8 cellular contexts compared by ENCODE assay signal in genomic region chr17:74750327-74751069, GRCh38. TPM values are rescaled to one million over a fixed set of nuclear protein-coding genes. Genes with fewer than 3 reads are reported as not detected.
DNase-seq lines count a peak whose midpoint lies in the region; ATAC-seq, FAIRE-seq and TF ChIP-seq lines count a peak whose summit lies in the region.

No MANE protein-coding gene starts in this region.

- H3K27me3 ChIP-seq in HUES64 (ENCODE audit: insufficient read depth, low read length): peaks cover 6% of the 10 kb centered on the region; the same call in 1 of the 2 replicates

- intact Hi-C loops in mucosa of descending colon (cut with DNase I, micrococcal nuclease): no loop called here

- DNase-seq in A172 (ENCODE audit: low spot score): peak; percentile 71
- DNase-seq in caudate nucleus (lab: John Stamatoyannopoulos, UW): peak in 42 of 61 donors; percentile 11 to 67 (median 44)
- DNase-seq in mucosa of descending colon: peak in 2 of 3 donors; percentile 66 to 75
- DNase-seq in LoVo (ENCODE audit: low spot score): no peak
- no peak for DNase-seq in GM12891 (ENCODE audit: insufficient read length, low spot score)

- WGBS in HUES64: 86% methylated on average over 13 of the region's 13 CpGs

- ATAC-seq in mucosa of descending colon: peak; percentile 19
- no peak for ATAC-seq in HG03520 (IDR thresholded peaks at IDR 0.05; ENCODE audit: unreplicated experiment)
- ATAC-seq in HG03460 (IDR thresholded peaks at IDR 0.05; ENCODE audit: unreplicated experiment): no peak

- H3K27ac ChIP-seq in HUES64 (ENCODE audit: low read depth, low read length) (no peak overlapping the region), caudate nucleus (ENCODE audit: low read depth, low read length) (peak overlapping the region; percentile 73)

- H3K36me3 ChIP-seq in HUES64 (ENCODE audit: insufficient read depth, low read length) (no peaks in the 10 kb centered on the region), mucosa of descending colon (ENCODE audit: low read depth) (no peaks in the 10 kb centered on the region)

- H3K9ac ChIP-seq in HUES64 (ENCODE audit: low read depth, low read length): no peak overlapping the region

- H3K4me3 ChIP-seq in HUES64 (ENCODE audit: low read length): peak overlapping the region; percentile 88
- H3K4me3 ChIP-seq in mucosa of descending colon: no peak overlapping the region

- TF ChIP-seq CTCF in mucosa of descending colon (IDR thresholded peaks at IDR 0.05): no peak

- peaks cover 36% of the 10 kb centered on the region for H3K4me1 ChIP-seq in HUES64 (ENCODE audit: insufficient read depth, low read length)
- H3K4me1 ChIP-seq in mucosa of descending colon (ENCODE audit: low read depth): peaks cover 31% of the 10 kb centered on the region

- no peak for TF ChIP-seq POLR2A in GM12891 (IDR thresholded peaks at IDR 0.05; ENCODE audit: low read depth, low read length)

- no peak for FAIRE-seq in GM12891 (lab: Jason Lieb, UNC)

- H3K9me3 ChIP-seq in HUES64 (ENCODE audit: insufficient read depth, low read depth, low read length) (no peaks in the 10 kb centered on the region), mucosa of descending colon (no peaks in the 10 kb centered on the region)

TF ChIP-seq in GM12891, 5 proteins besides CTCF, POLR2A, EP300 and RAD21:
- no peak for TF ChIP-seq POLR2AphosphoS5 (IDR thresholded peaks at IDR 0.05; ENCODE audit: low read depth, low read length)

RNA-seq across cellular contexts. Expression of gene NHERF1, which starts 2.1 kb away (rescaled TPM):
- total RNA-seq in A172 (2014; rRNA removed; shearing (Covaris generic)): 205 and 246 TPM in 2 replicates
- 84.0 TPM for polyA plus RNA-seq in HUES64 (2013, experiment 1 of 2)
- 89.4 TPM for polyA plus RNA-seq in HUES64 (2013, experiment 2 of 2)
- 100 to 1,000 TPM; 109 to 281 (median 164) TPM for total RNA-seq in mucosa of descending colon
- polyA plus RNA-seq in GM12891 (2012; ENCODE audit: low read depth, missing spikeins): 19.1 TPM

RNA-seq across cellular contexts. Expression of gene RAB37, which starts 13.4 kb away (rescaled TPM):
- total RNA-seq in A172 (2014; rRNA removed; shearing (Covaris generic)): 0.05 TPM in 1 of 2 replicates, not detected in the other
- polyA plus RNA-seq in HUES64 (2013, experiment 1 of 2): 0.95 TPM
- polyA plus RNA-seq in HUES64 (2013, experiment 2 of 2): 3.0 TPM
- 1 to 10 TPM; 4.3 to 9.8 (median 9.0) TPM for total RNA-seq in mucosa of descending colon
- polyA plus RNA-seq in GM12891 (2012; ENCODE audit: low read depth, missing spikeins): 8.5 TPM

RNA-seq across cellular contexts. Expression of gene NAT9, which starts 25.6 kb away (rescaled TPM):
- total RNA-seq in A172 (2014; rRNA removed; shearing (Covaris generic)): 22.8 and 32.5 TPM in 2 replicates
- 22.7 TPM for polyA plus RNA-seq in HUES64 (2013, experiment 1 of 2)
- 24.3 TPM for polyA plus RNA-seq in HUES64 (2013, experiment 2 of 2)
- total RNA-seq in mucosa of descending colon: 10 to 100 TPM; 35.8 to 40.6 (median 39.8) TPM
- 32.7 TPM for polyA plus RNA-seq in GM12891 (2012; ENCODE audit: low read depth, missing spikeins)

RNA-seq across cellular contexts. Expression of gene CD300LF, which starts 37.8 kb away (rescaled TPM):
- not detected in 2 replicates for total RNA-seq in A172 (2014; rRNA removed; shearing (Covaris generic))
- polyA plus RNA-seq in HUES64 (2013, experiment 1 of 2): not detected
- not detected for polyA plus RNA-seq in HUES64 (2013, experiment 2 of 2)
- total RNA-seq in mucosa of descending colon: 1 to 10 TPM; 2.0 TPM
- not detected for polyA plus RNA-seq in GM12891 (2012; ENCODE audit: low read depth, missing spikeins)

Comparison
In these comparisons a context has a peak if more than half of its experiments do, and no peak if none do; other contexts are left out.
1. DNase-seq: peak in A172 (single experiment), caudate nucleus (42 of 61) and mucosa of descending colon (2 of 3); none in LoVo (single experiment) and GM12891 (single experiment).